Comparison of ENCODE assay signal across 9 cellular contexts in the genomic region with DNA sequence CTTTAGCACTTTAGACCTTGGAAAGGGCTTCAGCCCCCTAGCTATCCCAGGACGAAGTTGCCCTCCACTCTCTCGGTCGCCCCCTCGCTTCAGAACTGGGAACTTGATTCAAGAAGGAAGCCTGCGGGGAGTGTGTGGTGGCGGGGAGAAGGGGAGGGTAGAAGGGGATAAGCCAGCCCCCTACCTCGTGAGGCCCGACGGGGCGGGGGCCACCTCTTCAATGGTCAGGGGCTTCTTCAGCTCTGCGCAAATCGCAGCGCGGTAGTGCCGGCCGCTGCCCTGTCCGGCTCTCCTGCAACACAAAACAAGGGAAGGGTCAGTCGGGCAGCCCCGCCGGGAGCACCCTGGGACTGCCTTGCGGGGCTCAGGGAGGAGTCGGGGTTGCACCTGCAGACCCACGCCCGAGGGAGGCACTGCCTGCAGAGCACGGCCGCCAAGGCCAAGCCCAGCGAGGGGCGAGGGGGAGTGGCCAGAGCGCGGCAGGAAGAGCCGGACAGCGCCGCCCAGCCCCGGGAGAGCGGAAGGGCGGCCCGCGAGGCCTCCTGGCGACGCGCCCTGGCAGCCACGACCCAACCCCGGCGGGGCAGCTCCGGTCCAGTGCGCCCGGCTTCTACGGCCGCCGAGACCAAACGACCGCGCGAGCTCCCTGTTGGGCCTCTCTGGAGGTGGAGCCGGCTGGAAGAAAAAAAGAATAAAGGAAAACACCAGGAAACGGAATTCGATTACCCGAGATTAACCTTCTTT. TPM values are rescaled to one million over a fixed set of nuclear protein-coding genes. Genes with fewer than 3 reads are reported as not detected.
DNase-seq lines count a peak whose midpoint lies in the region; ATAC-seq and TF ChIP-seq lines count a peak whose summit lies in the region.
"Had no signal": no experiment of that assay in that cellular context is flagged by ENCODE, and none has a peak within 500 bp of the region (broad histone marks: within the 10 kb centered on the region; RNA-seq: fewer than 3 reads in every experiment).

No MANE protein-coding gene starts in this region.

- DNase-seq in Calu3 (peak; percentile 94), M059J (ENCODE audit: low read depth) (peak; percentile 81), chondrocyte (ENCODE audit: low spot score) (peak; percentile 87), immature natural killer cell (no peak), sigmoid colon (peak; percentile 92), cerebellar cortex (ENCODE audit: low spot score) (no peak)
- no peak for DNase-seq in CD8-positive, alpha-beta memory T cell

- no peaks in the 10 kb centered on the region for H3K36me3 ChIP-seq in sigmoid colon
- H3K36me3 ChIP-seq in CD8-positive, alpha-beta memory T cell (ENCODE audit: insufficient read depth, low read length) = no peaks in the 10 kb centered on the region

- TF ChIP-seq EP300 in sigmoid colon (IDR thresholded peaks at IDR 0.05) = no peak

- peaks cover 0 to 9% (median 5%) of the 10 kb centered on the region in 4 donors for H3K4me1 ChIP-seq in sigmoid colon
- H3K4me1 ChIP-seq in CD8-positive, alpha-beta memory T cell (ENCODE audit: insufficient read depth, low read length) = no peaks in the 10 kb centered on the region

- H3K4me1 Mint-ChIP-seq in Calu3 (ENCODE audit: low read depth, unreplicated experiment) = peaks cover 34% of the 10 kb centered on the region
- peaks cover 13% of the 10 kb centered on the region for H3K4me1 Mint-ChIP-seq in chondrocyte (ENCODE audit: low read depth)
- no peaks in the 10 kb centered on the region for H3K4me1 Mint-ChIP-seq in immature natural killer cell
- no peaks in the 10 kb centered on the region for H3K4me1 Mint-ChIP-seq in CD8-positive, alpha-beta memory T cell
- H3K4me1 Mint-ChIP-seq: memory B cell had no signal

- no peak for TF ChIP-seq POLR2A in sigmoid colon (IDR thresholded peaks at IDR 0.05)

- H3K9me3 ChIP-seq in sigmoid colon = no peaks in the 10 kb centered on the region
- no peaks in the 10 kb centered on the region for H3K9me3 ChIP-seq in CD8-positive, alpha-beta memory T cell (ENCODE audit: low read length)

- H3K27me3 Mint-ChIP-seq in Calu3 (ENCODE audit: unreplicated experiment) (no peaks in the 10 kb centered on the region), chondrocyte (ENCODE audit: low read depth) (no peaks in the 10 kb centered on the region), immature natural killer cell (ENCODE audit: low read depth in 3 of 3) (peaks cover 0 to 2% (median 0%) of the 10 kb centered on the region in 3 donors)
- H3K27me3 Mint-ChIP-seq in CD8-positive, alpha-beta memory T cell = peaks cover 3 to 6% of the 10 kb centered on the region in 2 donors

- POLR2A ChIA-PET in CD8-positive, alpha-beta memory T cell (lab: Charles Lee) = no interaction called here

- H3K9me3 Mint-ChIP-seq in Calu3 (ENCODE audit: low read depth, unreplicated experiment) (peaks cover 10% of the 10 kb centered on the region), chondrocyte (ENCODE audit: low read depth) (no peaks in the 10 kb centered on the region), immature natural killer cell (peaks cover 3 to 29% (median 15%) of the 10 kb centered on the region in 6 donors)
- H3K9me3 Mint-ChIP-seq in CD8-positive, alpha-beta memory T cell = peaks cover 12 to 28% (median 14%) of the 10 kb centered on the region in 5 donors

- H3K36me3 Mint-ChIP-seq in Calu3 (ENCODE audit: insufficient read depth, unreplicated experiment) = peaks cover 8% of the 10 kb centered on the region
- no peaks in the 10 kb centered on the region for H3K36me3 Mint-ChIP-seq in chondrocyte (ENCODE audit: low read depth)
- H3K36me3 Mint-ChIP-seq in immature natural killer cell = no peaks in the 10 kb centered on the region
- H3K36me3 Mint-ChIP-seq in CD8-positive, alpha-beta memory T cell = no peaks in the 10 kb centered on the region
- H3K36me3 Mint-ChIP-seq: memory B cell had no signal

- CTCF ChIA-PET in Calu3 (lab: Charles Lee) = interaction anchor here (0.6 to 1.5 kb wide), 9 partner anchors 10 to 155 kb away, joined by 3 to 5 read pairs (median 3); a partner anchor contains a TSS
- CTCF ChIA-PET in CD8-positive, alpha-beta memory T cell (lab: Charles Lee) = no interaction called here

- ATAC-seq in HG02852 (IDR thresholded peaks at IDR 0.05; ENCODE audit: unreplicated experiment) = no peak

- peak overlapping the region; percentile 30 for H3K27ac Mint-ChIP-seq in Calu3 (ENCODE audit: unreplicated experiment)
- H3K27ac Mint-ChIP-seq in chondrocyte (ENCODE audit: unreplicated experiment) = peak overlapping the region; percentile 55
- H3K27ac Mint-ChIP-seq in immature natural killer cell = no peak overlapping the region
- no peak overlapping the region for H3K27ac Mint-ChIP-seq in CD8-positive, alpha-beta memory T cell
- H3K27ac Mint-ChIP-seq: memory B cell had no signal

- BruUV-seq in Calu3 (replicated peaks; lab: Mats Ljungman, UMichigan) = no TSS peak

- H3K27ac ChIP-seq in sigmoid colon = peak overlapping the region; percentile 62 to 76 (median 71)
- no peak overlapping the region for H3K27ac ChIP-seq in CD8-positive, alpha-beta memory T cell (ENCODE audit: low read depth, low read length)

- intact Hi-C loops in Calu3 (cut with micrococcal nuclease; ENCODE audit: unreplicated experiment) (loop anchor here (2.0 kb wide), 1 partner anchor 155 kb away; no protein-coding TSS in a partner anchor), sigmoid colon (cut with DNase I) (loop anchor here (2.0 to 10.0 kb wide), 2 partner anchors 57 to 147 kb away; a partner anchor contains a TSS)

- peak; percentile 90 for TF ChIP-seq CTCF in Calu3 (IDR thresholded peaks at IDR 0.05; ENCODE audit: unreplicated experiment)
- TF ChIP-seq CTCF in chondrocyte (IDR thresholded peaks at IDR 0.05) = peak; percentile 75
- peak; percentile 15 to 43 (median 32) for TF ChIP-seq CTCF in sigmoid colon (IDR thresholded peaks at IDR 0.05)

- WGBS in sigmoid colon, 2 donors = 5 to 8% methylated on average over 58 of the region's 58 CpGs

- H3K4me3 ChIP-seq in sigmoid colon = peak overlapping the region; percentile 42 to 84 (median 74)
- H3K4me3 ChIP-seq in CD8-positive, alpha-beta memory T cell (ENCODE audit: low read length) = no peak overlapping the region

- H3K27me3 ChIP-seq in sigmoid colon = no peaks in the 10 kb centered on the region
- no peaks in the 10 kb centered on the region for H3K27me3 ChIP-seq in CD8-positive, alpha-beta memory T cell (ENCODE audit: insufficient read depth, low read length, poor library complexity, severe bottlenecking)

- H3K4me3 Mint-ChIP-seq in Calu3 (ENCODE audit: low read depth, unreplicated experiment) = peak overlapping the region; percentile 82
- peak overlapping the region; percentile 71 for H3K4me3 Mint-ChIP-seq in chondrocyte (ENCODE audit: unreplicated experiment)
- H3K4me3 Mint-ChIP-seq in immature natural killer cell = peak overlapping the region in 3 of 5 donors; percentile 24 to 46 (median 24)
- no peak overlapping the region for H3K4me3 Mint-ChIP-seq in CD8-positive, alpha-beta memory T cell
- H3K4me3 Mint-ChIP-seq: memory B cell had no signal

RNA-seq across cellular contexts. Expression of a gene that starts 56.2 kb away (rescaled TPM):
- 29.7 and 32.4 TPM in 2 replicates for total RNA-seq in Calu3 (2022)
- 9.7 and 14.8 TPM in 2 replicates for total RNA-seq in M059J (2014; rRNA removed; shearing (Covaris generic))
- 38.4 to 54.4 TPM (median 40.1 TPM) in 3 replicates for total RNA-seq in chondrocyte
- polyA plus RNA-seq in immature natural killer cell = not detected
- 10 to 100 TPM; 11.1 to 25.5 (median 18.9) TPM for total RNA-seq in sigmoid colon
- 1 to 10 TPM in 2 of 3 donors, under 1 TPM in 1; 0.92 to 3.0 (median 1.2) TPM for polyA plus RNA-seq in sigmoid colon
- total RNA-seq in CD8-positive, alpha-beta memory T cell = under 1 TPM; 0.04 to 0.07 TPM
- not detected for polyA plus RNA-seq in CD8-positive, alpha-beta memory T cell

Comparison
In these comparisons a context has a peak if more than half of its experiments do, and no peak if none do; other contexts are left out.
1. DNase-seq: peak in Calu3 (single experiment), M059J (single experiment), chondrocyte (single experiment) and sigmoid colon (single experiment); none in immature natural killer cell (0 of 3), CD8-positive, alpha-beta memory T cell (0 of 5) and cerebellar cortex (single experiment).
2. H3K27ac Mint-ChIP-seq: peak in Calu3 (single experiment) and chondrocyte (single experiment); none in immature natural killer cell (0 of 6) and CD8-positive, alpha-beta memory T cell (0 of 8).
3. H3K4me3 Mint-ChIP-seq: peak in Calu3 (single experiment), chondrocyte (single experiment) and immature natural killer cell (3 of 5); none in CD8-positive, alpha-beta memory T cell (0 of 7).
4. CTCF ChIP-seq: peak in every context shown above with its lines; median percentile 90 in Calu3; 75 in chondrocyte; 32 in sigmoid colon.
5. RNA of a gene that starts 56.2 kb away (total RNA-seq): 38.4 to 54.4 TPM in chondrocyte, 29.7 to 32.4 TPM in Calu3, 11.1 to 25.5 TPM in sigmoid colon and 9.7 to 14.8 TPM in M059J; 0.04 to 0.07 TPM in CD8-positive, alpha-beta memory T cell; every median in the first group is over 10 times any median in the second.